ENCODE assay signal across 20 cellular contexts in genomic region chr12:64103821-64104220, GRCh38.
DNase-seq lines count a peak whose midpoint lies in the region; TF ChIP-seq lines count a peak whose summit lies in the region.
"Had no signal": no experiment of that assay in that cellular context is flagged by ENCODE, and none has a peak within 500 bp of the region (broad histone marks: within the 10 kb centered on the region; RNA-seq: fewer than 3 reads in every experiment).

No MANE protein-coding gene starts in this region.

- no peak for TF ChIP-seq EP300 in esophagus muscularis mucosa (IDR thresholded peaks at IDR 0.05)

- CTCF ChIA-PET in RWPE1 (lab: Yijun Ruan, JAX) = interaction anchor here (0.6 to 1.9 kb wide), 2 partner anchors 56 to 260 kb away, joined by 3 to 11 read pairs; partner anchors contain the start of gene SRGAP1

- peak overlapping the region in 1 of 4 donors; percentile 1 for H3K4me3 ChIP-seq in esophagus muscularis mucosa
- H3K4me3 ChIP-seq in muscle layer of colon (ENCODE audit: low read depth in 1 of 2, low read length in 2 of 2) = no peak overlapping the region
- no peak overlapping the region for H3K4me3 ChIP-seq in uterus
- H3K4me3 ChIP-seq: GM23338, tibial nerve had no signal

- H3K9me3 ChIP-seq in esophagus muscularis mucosa = no peaks in the 10 kb centered on the region
- no peaks in the 10 kb centered on the region for H3K9me3 ChIP-seq in muscle layer of colon (ENCODE audit: low read length)
- no peaks in the 10 kb centered on the region for H3K9me3 ChIP-seq in uterus
- H3K9me3 ChIP-seq: tibial nerve had no signal

- H3K27ac ChIP-seq in RWPE1 (peak overlapping the region; percentile 86; the same call in 1 of the 2 replicates), esophagus muscularis mucosa (replicated peaks in 1 of 4) (peak overlapping the region; percentile 68 to 79 (median 75)), muscle layer of colon (ENCODE audit: low read depth, low read length) (peak overlapping the region; percentile 19), uterus (peak overlapping the region; percentile 42 to 55)
- H3K27ac ChIP-seq: tibial nerve had no signal

- TF ChIP-seq POLR2A in esophagus muscularis mucosa (IDR thresholded peaks at IDR 0.05; ENCODE audit: low read depth) (no peak), uterus (IDR thresholded peaks at IDR 0.05) (no peak)

- DNase-seq in RWPE1 (ENCODE audit: low spot score) (no peak), esophagus muscularis mucosa (ENCODE audit: extremely low spot score) (no peak), uterus (no peak), Kasumi-1 (lab: John Stamatoyannopoulos, UW) (no peak), DMS79 treated with DMSO at 0.1 percent for 48 hours (lab: John Stamatoyannopoulos, UW) (no peak)
- DNase-seq in stimulated activated CD4-positive, alpha-beta T cell treated with anti-CD3 and anti-CD28 coated beads, Interleukin-15, amount 100 ng/mL, for 24 hours = no peak
- DNase-seq: activated CD4-positive, alpha-beta T cell treated with anti-CD3 and anti-CD28 coated beads, Interleukin-2, amount 50 U/mL, for 1 hour; activated CD8-positive, alpha-beta memory T cell treated with anti-CD3 and anti-CD28 coated beads, Interleukin-2, amount 50 U/mL, for 4 hours; activated effector memory CD4-positive, alpha-beta T cell treated with Interleukin-2 at 50 U/mL for 16 hours; AML-193; effector CD8-positive, alpha-beta T cell; NCI-H1105; NCI-H2081; NCI-H524; Right ventricle myocardium superior; stimulated activated naive B cell treated with anti-CD40 and anti-IgM and Interleukin-4, amounts not matched to agents 10 μg/mL and 1 μg/mL and 100 μg/mL, for 72 hours; T-cell had no signal

- TF ChIP-seq CTCF in RWPE1 (conservative IDR thresholded peaks at IDR 0.05; ENCODE audit: low read depth) (no peak), esophagus muscularis mucosa (IDR thresholded peaks at IDR 0.05) (no peak), uterus (IDR thresholded peaks at IDR 0.05) (no peak)

- WGBS in esophagus muscularis mucosa = 44% methylated on average over 1 of the region's 1 CpG

- H3K4me1 ChIP-seq in esophagus muscularis mucosa (peaks cover 0 to 50% (median 37%) of the 10 kb centered on the region in 4 donors), muscle layer of colon (ENCODE audit: insufficient read depth, low read length) (peaks cover 22% of the 10 kb centered on the region), uterus (peaks cover 0 to 6% of the 10 kb centered on the region in 2 donors)

- intact Hi-C loops in esophagus muscularis mucosa (cut with DNase I) = loop anchor here (5.0 kb wide), 1 partner anchor 262 kb away; the partner anchor contains the start of gene SRGAP1
- intact Hi-C loops in uterus (cut with DNase I; ENCODE audit: low total_unique reads) = no loop called here

- no peaks in the 10 kb centered on the region for H3K36me3 ChIP-seq in esophagus muscularis mucosa
- H3K36me3 ChIP-seq in muscle layer of colon (ENCODE audit: insufficient read depth, low read length) = no peaks in the 10 kb centered on the region
- H3K36me3 ChIP-seq in uterus = no peaks in the 10 kb centered on the region

- no peak overlapping the region for H3K9ac ChIP-seq in muscle layer of colon (ENCODE audit: low read length)

- POLR2A ChIA-PET in RWPE1 (lab: Yijun Ruan, JAX; ENCODE audit: low non-redundant PET) = interaction anchor here (1.0 kb wide), 1 partner anchor 16 kb away, joined by 3 read pairs; no protein-coding TSS in a partner anchor

- H3K27me3 ChIP-seq in esophagus muscularis mucosa = no peaks in the 10 kb centered on the region
- H3K27me3 ChIP-seq in muscle layer of colon (ENCODE audit: control insufficient read depth in 1 of 2, insufficient read depth in 2 of 2, low read length in 2 of 2) = no peaks in the 10 kb centered on the region
- H3K27me3 ChIP-seq in uterus = no peaks in the 10 kb centered on the region
- H3K27me3 ChIP-seq: tibial nerve had no signal

Comparison
In these comparisons a context has a peak if more than half of its experiments do, and no peak if none do; other contexts are left out.
1. H3K27ac ChIP-seq: peak in every context shown above with its lines; median percentile 86 in RWPE1; 75 in esophagus muscularis mucosa; 48 in uterus; 19 in muscle layer of colon.